ENCODE assay signal across 8 cellular contexts in the genomic region with DNA sequence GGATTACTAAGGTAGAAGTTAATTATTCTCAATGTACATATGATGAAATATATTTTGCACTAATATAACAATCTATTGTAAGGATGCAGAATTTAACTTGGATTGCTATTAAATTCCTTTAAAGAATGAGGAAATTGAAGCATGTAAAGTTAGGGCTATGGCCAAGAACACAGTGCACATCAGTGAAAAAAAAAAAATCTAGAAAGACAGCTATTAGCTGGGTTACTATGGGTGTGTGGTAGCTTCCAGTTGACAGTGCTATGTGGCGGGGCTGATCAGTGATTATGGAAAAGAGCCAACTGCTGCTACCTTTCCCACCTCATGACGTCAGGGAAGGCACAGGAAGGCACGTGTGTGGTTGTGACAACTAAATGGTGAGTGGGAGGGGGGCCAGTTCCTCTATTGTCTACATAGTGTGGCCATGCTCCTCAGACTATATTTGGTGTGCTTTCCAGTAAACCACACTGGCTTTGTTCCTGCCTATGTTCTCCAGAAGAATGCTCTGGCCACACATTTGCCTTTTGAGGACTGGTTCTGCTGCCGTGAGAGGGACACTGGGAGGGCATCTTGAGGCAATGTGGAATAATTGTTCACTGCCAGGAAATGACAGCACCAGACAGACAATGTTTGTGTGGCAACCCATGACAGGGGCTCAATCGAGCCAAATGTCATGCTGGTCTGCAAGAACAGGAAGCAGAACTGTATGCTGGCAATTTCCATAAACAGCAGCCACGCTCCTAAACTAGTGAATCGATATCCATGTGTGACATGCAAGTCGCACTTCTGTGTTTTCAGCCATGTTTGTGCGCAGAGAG. TPM values are rescaled to one million over a fixed set of nuclear protein-coding genes. Genes with fewer than 3 reads are reported as not detected.
DNase-seq lines count a peak whose midpoint lies in the region; ATAC-seq and TF ChIP-seq lines count a peak whose summit lies in the region.

No MANE protein-coding gene starts in this region.

- ATAC-seq in HG03196 (IDR thresholded peaks at IDR 0.05; ENCODE audit: unreplicated experiment) (peak; percentile 18), HG02623 (IDR thresholded peaks at IDR 0.05; ENCODE audit: unreplicated experiment) (no peak)

- DNase-seq in GM04503 (ENCODE audit: low read depth) (peak; percentile 69), head of caudate nucleus (peak in 38 of 42 donors; percentile 6 to 82 (median 49)), renal cortical epithelial cell (ENCODE audit: low read depth) (peak; percentile 57), NCI-H524 (lab: John Stamatoyannopoulos, UW) (no peak)
- peak; percentile 75 for DNase-seq in activated effector memory CD4-positive, alpha-beta T cell treated with anti-CD3 and anti-CD28 coated beads, Interleukin-2, amount 50 U/mL, for 16 hours

- intact Hi-C loops in head of caudate nucleus (cut with DNase I): no loop called here

TF ChIP-seq in PFSK-1, 5 proteins besides CTCF, POLR2A, EP300 and RAD21:
- 0 out of 2 replicates have a peak, but pooled peaks have one; percentile 18 for TF ChIP-seq TAF1 (IDR thresholded peaks at IDR 0.05; ENCODE audit: borderline replicate concordance, insufficient read depth, low read length)
- no peak; the same call in 1 of the 2 replicates for TF ChIP-seq SIN3A (IDR thresholded peaks at IDR 0.05; ENCODE audit: borderline replicate concordance, insufficient read depth, low read length)
- TF ChIP-seq POLR2AphosphoS5 (IDR thresholded peaks at IDR 0.05; ENCODE audit: low read depth, low read length): no peak

RNA-seq across cellular contexts. Expression of gene SDE2, which starts 2.9 kb away (rescaled TPM):
- 10.1 TPM for polyA plus RNA-seq in PFSK-1 (2012; ENCODE audit: insufficient read length, low read depth)
- 27.2 and 34.9 TPM in 2 replicates for total RNA-seq in renal cortical epithelial cell

Comparison
In these comparisons a context has a peak if more than half of its experiments do, and no peak if none do; other contexts are left out.
1. DNase-seq: peak in GM04503 (single experiment), activated effector memory CD4-positive, alpha-beta T cell treated with anti-CD3 and anti-CD28 coated beads, Interleukin-2, amount 50 U/mL, for 16 hours (single experiment), head of caudate nucleus (38 of 42) and renal cortical epithelial cell (single experiment); none in NCI-H524 (0 of 2).